Comparison of ENCODE assay signal across 8 cellular contexts in the genomic region with DNA sequence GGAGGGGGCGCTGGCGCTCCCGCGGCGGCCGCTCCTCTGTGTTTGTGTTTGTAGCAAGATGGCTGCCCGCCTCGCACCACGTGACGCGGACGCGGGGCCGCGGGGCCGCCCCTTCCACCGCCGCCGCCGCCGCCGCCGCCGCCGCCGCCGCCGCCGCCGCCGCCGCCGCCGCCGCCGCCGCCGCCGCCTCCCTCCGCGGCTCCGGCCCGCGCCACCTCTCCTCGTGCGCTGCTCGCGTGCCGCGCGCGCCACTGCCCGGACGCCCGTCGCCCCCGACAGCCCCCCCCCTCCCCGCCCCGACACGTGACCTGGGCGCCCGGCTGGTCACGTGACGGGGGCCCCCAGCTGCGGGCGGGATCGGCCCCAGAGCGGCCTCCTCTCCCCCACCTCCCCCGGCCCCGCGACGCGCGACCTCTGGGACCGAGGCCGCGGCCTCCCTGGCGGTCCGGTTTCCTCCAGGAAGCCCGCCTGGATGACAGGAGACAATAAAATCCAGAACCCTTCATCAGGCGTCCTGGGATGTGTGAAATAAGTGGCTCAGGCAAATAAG. TPM values are rescaled to one million over a fixed set of nuclear protein-coding genes. Genes with fewer than 3 reads are reported as not detected.
DNase-seq lines count a peak whose midpoint lies in the region; ATAC-seq and TF ChIP-seq lines count a peak whose summit lies in the region.

Gene GIGYF1, minus strand, starts transcription at position 55 of the 550 bp plus-strand sequence. CDS start 6,012 bp downstream, outside the sequence.

- ATAC-seq in GM19463 (IDR thresholded peaks at IDR 0.05; ENCODE audit: unreplicated experiment) = peak; percentile 43
- peak; percentile 43 to 60 for ATAC-seq in left cardiac atrium

- intact Hi-C loops in left cardiac atrium (cut with DNase I) = loop anchor here in 1 of 2 donors (5.0 kb wide), 2 partner anchors 132 to 217 kb away; partner anchors contain the start of gene TSC22D4
- intact Hi-C loops in posterior cingulate gyrus (cut with DNase I) = loop anchor here (5.0 kb wide), 2 partner anchors 107 to 227 kb away; partner anchors contain the start of genes FBXO24 and LRCH4

- DNase-seq in LHCN-M2 (ENCODE audit: low read depth) (peak; percentile 58), T follicular helper cell (ENCODE audit: low read depth) (peak; percentile 65), amygdala (lab: John Stamatoyannopoulos, UW) (peak in 48 of 56 donors; percentile 10 to 84 (median 60)), left cardiac atrium (peak; percentile 88), posterior cingulate gyrus (peak; percentile 61 to 95 (median 72)), cortex of kidney (lab: John Stamatoyannopoulos, UW) (no peak)

- peak within 1 kb of the TSS; percentile 86 for H3K27ac ChIP-seq in C4-2B

- no peak for TF ChIP-seq CTCF in C4-2B (conservative IDR thresholded peaks at IDR 0.05)

RNA-seq across cellular contexts. Expression of gene GIGYF1, which starts in this region (rescaled TPM):
- 23.3 and 28.0 TPM in 2 replicates for total RNA-seq in LHCN-M2 (2014; rRNA removed)
- 9.6 TPM for polyA plus RNA-seq in LHCN-M2 (2012)
- total RNA-seq in left cardiac atrium = 10 to 100 TPM; 25.8 to 31.0 TPM
